Comparison of ENCODE assay signal across 9 cellular contexts in the genomic region with DNA sequence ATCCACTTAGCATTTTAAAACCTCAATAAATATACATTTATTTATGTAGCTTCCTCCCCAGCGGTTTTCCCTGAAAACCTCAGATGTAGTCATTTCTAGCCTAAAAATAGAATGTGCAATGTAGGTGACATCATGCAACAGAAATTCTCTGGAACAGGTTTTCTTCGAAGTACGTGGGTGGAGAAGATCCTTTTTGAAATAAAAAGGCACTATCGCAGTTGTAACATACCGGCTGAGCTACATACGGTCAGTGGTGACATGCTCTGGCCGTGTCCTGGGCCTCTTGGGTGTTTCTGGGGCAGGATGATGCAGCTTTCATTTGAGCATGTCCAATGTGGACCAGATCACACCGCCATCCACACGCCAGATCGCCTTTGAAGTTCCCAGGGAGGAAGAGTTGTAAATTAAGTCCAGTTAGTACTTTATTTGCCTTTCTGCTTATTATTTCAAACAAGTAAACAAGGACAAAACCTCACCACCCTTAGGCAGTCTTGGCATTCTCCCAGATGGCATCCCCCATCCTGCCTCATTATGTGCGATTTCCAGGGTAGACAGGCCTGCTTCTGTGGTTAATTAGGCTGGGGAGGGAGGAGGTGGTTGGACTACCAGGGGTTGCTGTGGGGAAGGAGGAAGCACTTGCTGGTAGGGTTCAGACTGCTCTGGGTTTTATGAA.
DNase-seq lines count a peak whose midpoint lies in the region; ATAC-seq lines count a peak whose summit lies in the region.
"Had no signal": no experiment of that assay in that cellular context is flagged by ENCODE, and none has a peak within 500 bp of the region (broad histone marks: within the 10 kb centered on the region; RNA-seq: fewer than 3 reads in every experiment).

No MANE protein-coding gene starts in this region.

- ATAC-seq in GM21528 (IDR thresholded peaks at IDR 0.05; ENCODE audit: low FRiP score, unreplicated experiment) (no peak), HG03196 (IDR thresholded peaks at IDR 0.05; ENCODE audit: unreplicated experiment) (no peak), HG03095 (IDR thresholded peaks at IDR 0.05; ENCODE audit: unreplicated experiment) (no peak)
- ATAC-seq in naive thymus-derived CD8-positive, alpha-beta T cell: no peak

- no peak overlapping the region for H3K4me3 ChIP-seq in MG63
- H3K4me3 ChIP-seq: heart left ventricle had no signal

- CTCF ChIA-PET in activated CD4-positive, alpha-beta memory T cell treated with anti-CD3 and anti-CD28 coated beads, Interleukin-2, amount 10 ng/mL, durations not matched to agents 7 days and 5 days (lab: Charles Lee): interaction anchor here (0.7 to 3.2 kb wide), 8 partner anchors 17 to 1598 kb away, joined by 3 to 37 read pairs (median 3); a partner anchor contains a TSS

- peak overlapping the region; percentile 62 for H3K4me3 Mint-ChIP-seq in activated CD4-positive, alpha-beta memory T cell treated with anti-CD3 and anti-CD28 coated beads, Interleukin-2, amount 10 ng/mL, durations not matched to agents 7 days and 5 days
- no peak overlapping the region for H3K4me3 Mint-ChIP-seq in naive thymus-derived CD8-positive, alpha-beta T cell

- no peaks in the 10 kb centered on the region for H3K9me3 Mint-ChIP-seq in activated CD4-positive, alpha-beta memory T cell treated with anti-CD3 and anti-CD28 coated beads, Interleukin-2, amount 10 ng/mL, durations not matched to agents 7 days and 5 days
- no peaks in the 10 kb centered on the region for H3K9me3 Mint-ChIP-seq in naive thymus-derived CD8-positive, alpha-beta T cell

- no peaks in the 10 kb centered on the region for H3K27me3 ChIP-seq in MG63
- H3K27me3 ChIP-seq: heart left ventricle had no signal

- DNase-seq in DMS53 treated with DMSO at 0.1 percent for 48 hours (lab: John Stamatoyannopoulos, UW; ENCODE audit: unreplicated experiment) (peak; percentile 32), MG63 (peak; percentile 60), iris pigment epithelial cell (ENCODE audit: low read depth) (peak; percentile 95)
- DNase-seq in activated CD4-positive, alpha-beta memory T cell treated with anti-CD3 and anti-CD28 coated beads, Interleukin-2, amount 10 ng/mL, durations not matched to agents 7 days and 5 days: peak; percentile 54
- no peak for DNase-seq in naive thymus-derived CD8-positive, alpha-beta T cell
- DNase-seq: heart left ventricle had no signal

- no peaks in the 10 kb centered on the region for H3K27me3 Mint-ChIP-seq in activated CD4-positive, alpha-beta memory T cell treated with anti-CD3 and anti-CD28 coated beads, Interleukin-2, amount 10 ng/mL, durations not matched to agents 7 days and 5 days
- H3K27me3 Mint-ChIP-seq in naive thymus-derived CD8-positive, alpha-beta T cell: peaks cover 2 to 15% (median 7%) of the 10 kb centered on the region in 5 donors

- peaks cover 14% of the 10 kb centered on the region for H3K36me3 Mint-ChIP-seq in activated CD4-positive, alpha-beta memory T cell treated with anti-CD3 and anti-CD28 coated beads, Interleukin-2, amount 10 ng/mL, durations not matched to agents 7 days and 5 days (ENCODE audit: low read depth)
- H3K36me3 Mint-ChIP-seq in naive thymus-derived CD8-positive, alpha-beta T cell: no peaks in the 10 kb centered on the region

- peaks cover 82% of the 10 kb centered on the region for H3K4me1 Mint-ChIP-seq in activated CD4-positive, alpha-beta memory T cell treated with anti-CD3 and anti-CD28 coated beads, Interleukin-2, amount 10 ng/mL, durations not matched to agents 7 days and 5 days
- H3K4me1 Mint-ChIP-seq in naive thymus-derived CD8-positive, alpha-beta T cell: peaks cover 0 to 9% (median 5%) of the 10 kb centered on the region in 4 donors

- H3K27ac Mint-ChIP-seq in activated CD4-positive, alpha-beta memory T cell treated with anti-CD3 and anti-CD28 coated beads, Interleukin-2, amount 10 ng/mL, durations not matched to agents 7 days and 5 days: peak overlapping the region; percentile 91
- H3K27ac Mint-ChIP-seq in naive thymus-derived CD8-positive, alpha-beta T cell: peak overlapping the region in 1 of 10 donors; percentile 16

- H3K36me3 ChIP-seq in MG63: no peaks in the 10 kb centered on the region
- H3K36me3 ChIP-seq: heart left ventricle had no signal

- POLR2A ChIA-PET in activated CD4-positive, alpha-beta memory T cell treated with anti-CD3 and anti-CD28 coated beads, Interleukin-2, amount 10 ng/mL, durations not matched to agents 7 days and 5 days (lab: Charles Lee): interaction anchor here (0.7 to 2.1 kb wide), 17 partner anchors 9 to 905 kb away, joined by 3 to 108 read pairs (median 7); a partner anchor contains a TSS
- POLR2A ChIA-PET in naive thymus-derived CD8-positive, alpha-beta T cell (lab: Charles Lee): no interaction called here

- no peaks in the 10 kb centered on the region for H3K9me3 ChIP-seq in MG63
- H3K9me3 ChIP-seq: heart left ventricle had no signal

Comparison
In these comparisons a context has a peak if more than half of its experiments do, and no peak if none do; other contexts are left out.
1. DNase-seq: peak in DMS53 treated with DMSO at 0.1 percent for 48 hours (single experiment), MG63 (single experiment), activated CD4-positive, alpha-beta memory T cell treated with anti-CD3 and anti-CD28 coated beads, Interleukin-2, amount 10 ng/mL, durations not matched to agents 7 days and 5 days (single experiment) and iris pigment epithelial cell (single experiment); none in naive thymus-derived CD8-positive, alpha-beta T cell (0 of 10).